Comparison of ENCODE assay signal across 10 cellular contexts in the genomic region with DNA sequence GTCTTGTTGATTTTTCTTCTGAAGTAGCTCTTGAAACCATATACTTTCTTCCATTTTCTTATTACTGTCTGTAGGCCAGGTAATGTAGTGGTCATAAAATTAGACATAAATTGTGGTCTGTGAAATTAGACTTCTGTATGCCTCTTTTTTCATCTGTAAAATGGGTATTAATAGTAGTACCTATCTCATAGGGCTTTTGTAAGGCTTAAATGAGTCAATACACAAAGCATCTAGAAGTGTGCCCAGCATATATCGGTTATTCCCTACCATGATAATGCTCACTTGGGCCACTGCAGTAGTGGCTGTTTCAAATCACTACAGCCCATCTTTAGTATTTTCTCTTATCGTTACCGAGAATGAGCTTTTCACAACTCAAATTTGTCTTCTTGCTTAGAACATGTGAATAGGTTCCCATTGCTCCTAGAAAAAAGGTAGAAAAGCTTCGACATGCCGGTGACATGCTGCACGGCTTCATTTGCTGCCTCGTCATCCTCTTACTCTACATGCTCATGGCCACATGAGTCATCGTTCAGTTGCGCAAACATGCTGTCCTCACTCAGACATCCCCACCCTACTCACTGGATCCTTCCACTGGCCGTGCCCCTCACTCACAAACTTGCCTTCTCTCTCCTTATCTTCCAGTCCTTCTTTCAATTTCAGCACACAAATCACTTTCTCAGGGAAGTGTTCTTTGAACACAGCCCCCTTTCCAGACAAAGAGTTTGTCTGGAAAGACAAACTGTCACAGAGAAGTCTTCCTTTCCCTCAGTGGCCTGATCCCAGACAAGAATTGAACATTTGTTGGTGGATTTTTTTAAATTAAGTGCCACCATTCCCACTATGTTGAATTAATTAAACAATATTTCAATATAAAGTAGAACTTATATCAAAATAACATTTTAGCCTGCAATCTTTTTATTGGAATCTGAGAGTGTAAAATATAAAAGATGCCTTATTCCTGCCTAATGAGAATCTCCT. TPM values are rescaled to one million over a fixed set of nuclear protein-coding genes. Genes with fewer than 3 reads are reported as not detected.
DNase-seq lines count a peak whose midpoint lies in the region; ATAC-seq, FAIRE-seq and TF ChIP-seq lines count a peak whose summit lies in the region.
"Had no signal": no experiment of that assay in that cellular context is flagged by ENCODE, and none has a peak within 500 bp of the region (broad histone marks: within the 10 kb centered on the region; RNA-seq: fewer than 3 reads in every experiment).

No MANE protein-coding gene starts in this region.

- peak in 1 of 2 donors; percentile 41 for ATAC-seq in activated T-cell treated with anti-CD3 and anti-CD28 coated beads, Interleukin-2, amount 50 U/mL, for 72 hours (replicated peaks in 1 of 2)
- ATAC-seq in T-helper 17 cell, result no peak
- ATAC-seq in activated naive CD4-positive, alpha-beta T cell treated with anti-CD3 and anti-CD28 coated beads, Interleukin-2, amount 50 U/mL, for 72 hours, result no peak

- FAIRE-seq in keratinocyte (lab: Jason Lieb, UNC) (peak; percentile 90), urothelium cell line (lab: Jason Lieb, UNC) (no peak)

- no peaks in the 10 kb centered on the region for H3K9me3 Mint-ChIP-seq in activated T-cell treated with anti-CD3 and anti-CD28 coated beads, Interleukin-2, amount 50 U/mL, for 72 hours
- peaks cover 0 to 9% of the 10 kb centered on the region in 2 donors for H3K9me3 Mint-ChIP-seq in activated naive CD4-positive, alpha-beta T cell treated with anti-CD3 and anti-CD28 coated beads, Interleukin-2, amount 50 U/mL, for 72 hours

- no peak overlapping the region for H3K27ac Mint-ChIP-seq in activated T-cell treated with anti-CD3 and anti-CD28 coated beads, Interleukin-2, amount 50 U/mL, for 72 hours
- H3K27ac Mint-ChIP-seq in T-helper 17 cell, result no peak overlapping the region
- H3K27ac Mint-ChIP-seq in activated naive CD4-positive, alpha-beta T cell treated with anti-CD3 and anti-CD28 coated beads, Interleukin-2, amount 50 U/mL, for 72 hours, result no peak overlapping the region
- H3K27ac Mint-ChIP-seq: CD4-positive, CD25-positive, alpha-beta regulatory T cell had no signal

- DNase-seq in activated T-cell treated with anti-CD3 and anti-CD28 coated beads, Interleukin-2, amount 50 U/mL, for 72 hours, result peak; percentile 8 to 28
- DNase-seq in activated T-cell treated with anti-CD3 and anti-CD28 coated beads, Interleukin-2, amount 50 U/mL, for 1 hour, result no peak
- DNase-seq in UCSD-AML1 (lab: John Stamatoyannopoulos, UW; ENCODE audit: unreplicated experiment) (peak; percentile 33), keratinocyte (ENCODE audit: low read depth, low spot score) (peak; percentile 97), urothelium cell line (ENCODE audit: low spot score) (peak; percentile 84), T-helper 17 cell (no peak), esophagus muscularis mucosa (ENCODE audit: extremely low spot score) (no peak)
- no peak for DNase-seq in activated naive CD4-positive, alpha-beta T cell treated with anti-CD3 and anti-CD28 coated beads, Interleukin-2, amount 50 U/mL, for 72 hours (ENCODE audit: low spot score in 2 of 2)

- H3K9me1 ChIP-seq in keratinocyte (ENCODE audit: control insufficient read depth, extremely low read depth, insufficient read depth, low read length), result peaks cover 3% of the 10 kb centered on the region

- H3K4me1 Mint-ChIP-seq in activated T-cell treated with anti-CD3 and anti-CD28 coated beads, Interleukin-2, amount 50 U/mL, for 72 hours (ENCODE audit: low read depth), result peaks cover 15% of the 10 kb centered on the region
- H3K4me1 Mint-ChIP-seq in T-helper 17 cell, result peaks cover 9% of the 10 kb centered on the region

- H2AFZ ChIP-seq in keratinocyte (ENCODE audit: control insufficient read depth, low read length), result peak overlapping the region; percentile 81

- no peak for TF ChIP-seq POLR2A in esophagus muscularis mucosa (IDR thresholded peaks at IDR 0.05; ENCODE audit: low read depth)

- H3K4me1 ChIP-seq in keratinocyte (ENCODE audit: control insufficient read depth, extremely low read depth, insufficient read depth, low read length) (peaks cover 52% of the 10 kb centered on the region), esophagus muscularis mucosa (peaks cover 0 to 5% (median 4%) of the 10 kb centered on the region in 4 donors)

- no peaks in the 10 kb centered on the region for H3K27me3 Mint-ChIP-seq in activated T-cell treated with anti-CD3 and anti-CD28 coated beads, Interleukin-2, amount 50 U/mL, for 72 hours (ENCODE audit: low read depth)
- H3K27me3 Mint-ChIP-seq in T-helper 17 cell, result no peaks in the 10 kb centered on the region

- TF ChIP-seq EP300 in esophagus muscularis mucosa (IDR thresholded peaks at IDR 0.05), result no peak

- H3K4me3 ChIP-seq in keratinocyte (ENCODE audit: control insufficient read depth in 2 of 3, extremely low read depth in 1 of 3, insufficient read depth in 2 of 3, low read depth in 1 of 3, low read length in 3 of 3) (peak overlapping the region in 1 of 3 experiments; percentile 21), esophagus muscularis mucosa (no peak overlapping the region)

- intact Hi-C loops in esophagus muscularis mucosa (cut with DNase I), result loop anchor here (2.0 kb wide), 1 partner anchor 353 kb away; no protein-coding TSS in a partner anchor

- peak overlapping the region; percentile 91 for H3K27ac ChIP-seq in keratinocyte (ENCODE audit: control insufficient read depth, insufficient read depth, low read length)
- no peak overlapping the region for H3K27ac ChIP-seq in esophagus muscularis mucosa (replicated peaks in 1 of 4)

- H3K4me2 ChIP-seq in keratinocyte (ENCODE audit: control insufficient read depth, extremely low read depth, insufficient read depth, low read depth, low read length), result peak overlapping the region; percentile 83

- no peaks in the 10 kb centered on the region for H3K36me3 Mint-ChIP-seq in activated T-cell treated with anti-CD3 and anti-CD28 coated beads, Interleukin-2, amount 50 U/mL, for 72 hours (ENCODE audit: insufficient read depth in 2 of 2)
- H3K36me3 Mint-ChIP-seq in T-helper 17 cell (ENCODE audit: low read depth), result no peaks in the 10 kb centered on the region
- H3K36me3 Mint-ChIP-seq in activated naive CD4-positive, alpha-beta T cell treated with anti-CD3 and anti-CD28 coated beads, Interleukin-2, amount 50 U/mL, for 72 hours, result no peaks in the 10 kb centered on the region
- H3K36me3 Mint-ChIP-seq: CD4-positive, CD25-positive, alpha-beta regulatory T cell had no signal

- H3K9me3 ChIP-seq in keratinocyte (ENCODE audit: control insufficient read depth, low read depth, low read length), result no peaks in the 10 kb centered on the region
- H3K9me3 ChIP-seq in T-helper 17 cell (ENCODE audit: control insufficient read depth, low read length, poor library complexity, severe bottlenecking), result no peaks in the 10 kb centered on the region
- H3K9me3 ChIP-seq in esophagus muscularis mucosa, result no peaks in the 10 kb centered on the region

- H3K27me3 ChIP-seq in keratinocyte (ENCODE audit: control insufficient read depth, extremely low read depth, insufficient read depth, low read length) (no peaks in the 10 kb centered on the region), esophagus muscularis mucosa (no peaks in the 10 kb centered on the region)

- H3K36me3 ChIP-seq in keratinocyte (ENCODE audit: control insufficient read depth in 2 of 2, extremely low read depth in 1 of 2, insufficient read depth in 2 of 2, low read length in 2 of 2) (no peaks in the 10 kb centered on the region), esophagus muscularis mucosa (no peaks in the 10 kb centered on the region)

- H4K20me1 ChIP-seq in keratinocyte (ENCODE audit: control insufficient read depth, extremely low read depth, insufficient read depth, low read length), result no peaks in the 10 kb centered on the region

- dilution Hi-C loops in keratinocyte (cut with MboI; ENCODE audit: extremely low pct_ligation_motif_present, low sequenced_read_pairs), result no loop called here

- H3K9ac ChIP-seq in keratinocyte (ENCODE audit: control insufficient read depth, extremely low read depth, insufficient read depth, low read length), result peak overlapping the region; percentile 67

- H3K79me2 ChIP-seq in keratinocyte (ENCODE audit: control insufficient read depth, insufficient read depth, low read length), result no peaks in the 10 kb centered on the region

- TF ChIP-seq CTCF in keratinocyte (optimal IDR thresholded peaks at IDR 0.05 in 1 of 3, IDR thresholded peaks at IDR 0.05 in 1 of 3, conservative IDR thresholded peaks at IDR 0.05 in 1 of 3; ENCODE audit: extremely low read depth in 1 of 3, insufficient read depth in 2 of 3, low read length in 3 of 3) (peak in 1 of 3 experiments; percentile 5), esophagus muscularis mucosa (IDR thresholded peaks at IDR 0.05) (no peak)

- WGBS in esophagus muscularis mucosa, result 80% methylated on average over 10 of the region's 10 CpGs

- no peak overlapping the region for H3K4me3 Mint-ChIP-seq in activated T-cell treated with anti-CD3 and anti-CD28 coated beads, Interleukin-2, amount 50 U/mL, for 72 hours
- H3K4me3 Mint-ChIP-seq in T-helper 17 cell, result no peak overlapping the region
- H3K4me3 Mint-ChIP-seq: CD4-positive, CD25-positive, alpha-beta regulatory T cell had no signal

RNA-seq across cellular contexts. Expression of a gene that starts 32.2 kb away (rescaled TPM):
- not detected for total RNA-seq in activated T-cell treated with anti-CD3 and anti-CD28 coated beads, Interleukin-2, amount 50 U/mL, for 72 hours
- polyA plus RNA-seq in keratinocyte, result not detected in 3 replicates
- polyA plus RNA-seq in keratinocyte (2011; ENCODE audit: low read depth), result not detected
- polyA plus RNA-seq in keratinocyte (2011; cell fraction: cytosol; rRNA removed), result not detected in 2 replicates
- polyA plus RNA-seq in keratinocyte (2011; cell fraction: nucleus; rRNA removed), result not detected in 2 replicates
- polyA plus RNA-seq in keratinocyte (2012; ENCODE audit: low replicate concordance), result 0.35 TPM in 1 of 2 replicates, not detected in the other
- not detected in 3 replicates for polyA minus RNA-seq in keratinocyte
- polyA minus RNA-seq in keratinocyte (2011; cell fraction: cytosol; rRNA and poly(A)+ RNA removed), result not detected
- polyA minus RNA-seq in keratinocyte (2011; cell fraction: nucleus; rRNA and poly(A)+ RNA removed), result not detected in 2 replicates
- total RNA-seq in T-helper 17 cell (not detected), esophagus muscularis mucosa (under 1 TPM; 0.11 to 0.83 (median 0.27) TPM)
- total RNA-seq in activated naive CD4-positive, alpha-beta T cell treated with anti-CD3 and anti-CD28 coated beads, Interleukin-2, amount 50 U/mL, for 72 hours, result not detected
- total RNA-seq: CD4-positive, CD25-positive, alpha-beta regulatory T cell; pulmonary artery endothelial cell had no signal

RNA-seq across cellular contexts. Expression of a gene that starts 50.0 kb away (rescaled TPM):
- 1 to 10 TPM; 9.1 to 9.9 TPM for total RNA-seq in activated T-cell treated with anti-CD3 and anti-CD28 coated beads, Interleukin-2, amount 50 U/mL, for 72 hours
- 4.1 to 7.7 TPM (median 5.4 TPM) in 3 replicates for polyA plus RNA-seq in keratinocyte
- 9.0 TPM for polyA plus RNA-seq in keratinocyte (2011; ENCODE audit: low read depth)
- polyA plus RNA-seq in keratinocyte (2011; cell fraction: cytosol; rRNA removed), result 4.0 and 6.8 TPM in 2 replicates
- 5.1 and 6.7 TPM in 2 replicates for polyA plus RNA-seq in keratinocyte (2011; cell fraction: nucleus; rRNA removed)
- polyA plus RNA-seq in keratinocyte (2012; ENCODE audit: low replicate concordance), result 10.1 and 11.7 TPM in 2 replicates
- polyA minus RNA-seq in keratinocyte, result 1.4 to 6.5 TPM (median 4.3 TPM) in 3 replicates
- 11.9 TPM for polyA minus RNA-seq in keratinocyte (2011; cell fraction: cytosol; rRNA and poly(A)+ RNA removed)
- 3.9 and 9.3 TPM in 2 replicates for polyA minus RNA-seq in keratinocyte (2011; cell fraction: nucleus; rRNA and poly(A)+ RNA removed)
- total RNA-seq in T-helper 17 cell (10 to 100 TPM in 1 of 2 donors, 1 to 10 TPM in 1; 7.5 to 10.1 TPM), esophagus muscularis mucosa (10 to 100 TPM in 3 of 4 donors, 1 to 10 TPM in 1; 9.3 to 15.2 (median 12.0) TPM)
- 1 to 10 TPM; 6.3 to 6.4 TPM for total RNA-seq in activated naive CD4-positive, alpha-beta T cell treated with anti-CD3 and anti-CD28 coated beads, Interleukin-2, amount 50 U/mL, for 72 hours

Comparison
In these comparisons a context has a peak if more than half of its experiments do, and no peak if none do; other contexts are left out.
1. DNase-seq: peak in activated T-cell treated with anti-CD3 and anti-CD28 coated beads, Interleukin-2, amount 50 U/mL, for 72 hours (2 of 2), UCSD-AML1 (single experiment), keratinocyte (single experiment) and urothelium cell line (single experiment); none in activated T-cell treated with anti-CD3 and anti-CD28 coated beads, Interleukin-2, amount 50 U/mL, for 1 hour (single experiment), T-helper 17 cell (0 of 3), activated naive CD4-positive, alpha-beta T cell treated with anti-CD3 and anti-CD28 coated beads, Interleukin-2, amount 50 U/mL, for 72 hours (0 of 2) and esophagus muscularis mucosa (single experiment).